Comparison of ENCODE assay signal across 9 cellular contexts in the genomic region with DNA sequence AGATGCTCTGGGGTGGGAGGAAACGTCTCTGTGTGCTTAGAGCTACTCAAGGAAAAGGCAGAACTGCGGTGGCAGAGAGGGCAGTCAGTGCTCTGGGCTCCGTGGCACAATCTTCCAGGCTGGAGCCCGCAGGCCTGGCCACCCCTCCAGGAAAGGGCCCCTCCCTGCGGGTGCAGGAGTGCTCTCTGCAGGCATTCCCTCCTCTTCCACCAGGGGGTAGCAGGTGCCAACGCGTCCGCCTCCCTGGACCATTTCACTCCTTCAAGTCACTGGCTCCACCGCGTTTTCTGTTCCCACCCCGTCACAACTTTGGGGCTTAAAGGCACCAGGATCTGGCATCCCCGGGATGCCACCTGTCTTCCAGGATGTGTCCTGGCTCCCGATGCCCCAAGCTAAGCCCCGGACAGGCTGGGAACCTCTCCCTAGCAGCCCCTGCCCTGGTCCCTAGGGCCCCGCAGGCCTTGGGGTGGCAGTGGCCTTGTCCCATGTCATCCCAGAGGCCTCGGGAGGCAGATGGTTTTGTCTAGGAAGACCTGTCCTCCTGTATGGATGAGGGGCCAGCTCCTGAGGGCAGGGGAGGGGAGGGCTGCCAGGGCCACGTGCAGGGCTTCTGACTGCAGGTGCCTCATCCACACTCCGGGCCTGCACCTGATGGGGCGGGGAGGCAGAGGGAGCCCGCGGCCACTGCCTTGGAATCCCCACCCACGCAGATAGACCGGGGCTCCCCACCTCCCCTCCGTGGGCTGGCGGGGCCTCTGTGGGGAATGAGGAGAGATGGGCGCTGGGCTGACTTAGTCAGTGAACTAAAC. TPM values are rescaled to one million over a fixed set of nuclear protein-coding genes. Genes with fewer than 3 reads are reported as not detected.
A peak's percentile ranks its signal among the peaks of the same experiment; 100 is the strongest.
DNase-seq lines count a peak whose midpoint lies in the region; ATAC-seq and TF ChIP-seq lines count a peak whose summit lies in the region.
"Had no signal": no experiment of that assay in that cellular context is flagged by ENCODE, and none has a peak within 500 bp of the region (broad histone marks: within the 10 kb centered on the region; RNA-seq: fewer than 3 reads in every experiment).

No MANE protein-coding gene starts in this region.

- no peaks in the 10 kb centered on the region for H3K36me3 ChIP-seq in WERI-Rb-1
- no peaks in the 10 kb centered on the region for H3K36me3 ChIP-seq in CD8-positive, alpha-beta T cell (ENCODE audit: insufficient read depth, low read length)

- H3K9me3 ChIP-seq in WERI-Rb-1 (ENCODE audit: severe bottlenecking) = no peaks in the 10 kb centered on the region
- no peaks in the 10 kb centered on the region for H3K9me3 ChIP-seq in CD8-positive, alpha-beta T cell (ENCODE audit: low read length)

- CTCF ChIA-PET in CD8-positive, alpha-beta T cell (lab: Charles Lee) = interaction anchor here (0.5 kb wide), 1 partner anchor 16 kb away, joined by 4 read pairs; no protein-coding TSS in a partner anchor

- intact Hi-C loops in CD8-positive, alpha-beta T cell (cut with DNase I, micrococcal nuclease) = no loop called here

- no peaks in the 10 kb centered on the region for H3K36me3 Mint-ChIP-seq in CD8-positive, alpha-beta T cell

- POLR2A ChIA-PET in CD8-positive, alpha-beta T cell (lab: Charles Lee) = no interaction called here

- no peaks in the 10 kb centered on the region for H3K9me3 Mint-ChIP-seq in CD8-positive, alpha-beta T cell

- no peaks in the 10 kb centered on the region for H3K4me1 ChIP-seq in CD8-positive, alpha-beta T cell (ENCODE audit: insufficient read depth, low read length)

- no peak overlapping the region for H3K4me3 ChIP-seq in WERI-Rb-1 (ENCODE audit: low read depth, low read length)
- H3K4me3 ChIP-seq in CD8-positive, alpha-beta T cell (ENCODE audit: low read depth, low read length) = no peak overlapping the region

- H3K4me3 Mint-ChIP-seq in CD8-positive, alpha-beta T cell = no peak overlapping the region

- no peaks in the 10 kb centered on the region for H3K27me3 Mint-ChIP-seq in CD8-positive, alpha-beta T cell (ENCODE audit: low read depth)

- H3K27ac Mint-ChIP-seq in CD8-positive, alpha-beta T cell = no peak overlapping the region

- H3K27me3 ChIP-seq in WERI-Rb-1 (ENCODE audit: insufficient read depth, low read depth, severe bottlenecking) = no peaks in the 10 kb centered on the region
- H3K27me3 ChIP-seq in CD8-positive, alpha-beta T cell (ENCODE audit: insufficient read depth, low read length) = no peaks in the 10 kb centered on the region

- DNase-seq in COLO668 (lab: John Stamatoyannopoulos, UW; ENCODE audit: unreplicated experiment) (peak; percentile 57), HCEC 1CT (peak; percentile 30), WERI-Rb-1 (peak; percentile 75), kidney tubule cell (ENCODE audit: low spot score) (peak; percentile 66), SKM-1 (lab: John Stamatoyannopoulos, UW; ENCODE audit: unreplicated experiment) (no peak), NCI-H510A (lab: John Stamatoyannopoulos, UW) (no peak)
- DNase-seq in CD8-positive, alpha-beta T cell = no peak

- H3K4me1 Mint-ChIP-seq in CD8-positive, alpha-beta T cell (ENCODE audit: low read depth) = no peaks in the 10 kb centered on the region

- peak; percentile 91 for TF ChIP-seq CTCF in WERI-Rb-1 (IDR thresholded peaks at IDR 0.05; ENCODE audit: low read depth, low read length)
- no peak for TF ChIP-seq CTCF in CD8-positive, alpha-beta T cell (IDR thresholded peaks at IDR 0.05)

- H3K27ac ChIP-seq in WERI-Rb-1 = no peak overlapping the region
- no peak overlapping the region for H3K27ac ChIP-seq in CD8-positive, alpha-beta T cell (ENCODE audit: low read depth, low read length)
- H3K27ac ChIP-seq: HL-60 had no signal

- no peak for ATAC-seq in GM19395 (IDR thresholded peaks at IDR 0.05; ENCODE audit: unreplicated experiment)
- ATAC-seq in CD8-positive, alpha-beta T cell = no peak

RNA-seq across cellular contexts. Expression of gene KCNIP3, which starts 26.4 kb away (rescaled TPM):
- total RNA-seq in CD8-positive, alpha-beta T cell = not detected

RNA-seq across cellular contexts. Expression of gene PROM2, which starts 49.3 kb away (rescaled TPM):
- under 1 TPM; 0.11 to 0.44 TPM for total RNA-seq in CD8-positive, alpha-beta T cell

Comparison
In these comparisons a context has a peak if more than half of its experiments do, and no peak if none do; other contexts are left out.
1. DNase-seq: peak in COLO668 (single experiment), HCEC 1CT (single experiment), WERI-Rb-1 (single experiment) and kidney tubule cell (single experiment); none in SKM-1 (single experiment), CD8-positive, alpha-beta T cell (0 of 7) and NCI-H510A (single experiment).